12 cellular contexts compared by ENCODE assay signal in the genomic region with DNA sequence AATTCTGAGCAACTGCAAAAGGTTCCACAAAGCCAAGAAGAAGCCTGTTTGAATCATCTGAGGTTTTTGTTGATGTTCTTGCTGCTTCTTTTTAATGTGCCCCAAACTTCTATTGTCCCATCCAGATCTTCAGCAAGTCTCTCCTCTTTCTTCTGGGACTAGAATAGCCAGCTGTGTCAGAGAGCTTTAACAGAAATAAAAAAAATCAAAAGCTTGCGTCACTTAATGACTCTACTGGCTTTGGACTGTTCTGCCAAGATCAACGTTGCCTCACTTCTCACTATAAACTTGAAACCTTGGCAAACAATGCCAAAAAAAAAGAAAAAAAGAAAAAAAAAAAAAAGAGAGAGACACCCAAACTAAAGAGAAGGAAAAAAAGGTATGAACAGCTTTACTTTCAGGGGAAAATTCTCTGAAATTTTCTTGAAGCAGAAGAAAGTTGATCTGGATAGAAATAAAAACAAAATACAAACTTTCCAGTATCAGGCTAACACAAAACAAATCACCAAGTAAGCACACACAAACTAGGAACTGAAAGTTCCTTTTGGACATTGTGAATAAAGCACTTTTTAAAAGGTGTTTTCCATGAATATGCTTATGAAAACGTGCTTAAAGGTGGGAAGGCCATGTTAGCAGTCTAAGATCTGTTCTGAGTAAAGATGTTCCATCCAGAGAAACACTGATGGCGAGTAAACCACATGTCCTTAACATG. TPM values are rescaled to one million over a fixed set of nuclear protein-coding genes. Genes with fewer than 3 reads are reported as not detected.
DNase-seq lines count a peak whose midpoint lies in the region; ATAC-seq, FAIRE-seq and TF ChIP-seq lines count a peak whose summit lies in the region.
"Had no signal": no experiment of that assay in that cellular context is flagged by ENCODE, and none has a peak within 500 bp of the region (broad histone marks: within the 10 kb centered on the region; RNA-seq: fewer than 3 reads in every experiment).

No MANE protein-coding gene starts in this region.

- CTCF ChIA-PET in CD8-positive, alpha-beta memory T cell (lab: Charles Lee) = no interaction called here

- H3K4me3 ChIP-seq in dorsolateral prefrontal cortex (peak overlapping the region in 42 of 59 donors; percentile 1 to 52 (median 28)), mucosa of descending colon (no peak overlapping the region)
- no peak overlapping the region for H3K4me3 ChIP-seq in CD8-positive, alpha-beta memory T cell (ENCODE audit: low read length)

- POLR2A ChIA-PET in CD8-positive, alpha-beta memory T cell (lab: Charles Lee) = interaction anchor here (0.6 kb wide), 1 partner anchor 15 kb away, joined by 3 read pairs; a partner anchor contains a TSS

- H3K9me3 Mint-ChIP-seq in CD8-positive, alpha-beta memory T cell = no peaks in the 10 kb centered on the region
- H3K9me3 Mint-ChIP-seq: stimulated activated naive CD8-positive, alpha-beta T cell treated with anti-CD3 and anti-CD28 coated beads, Interleukin-15, Interleukin-2, amounts not matched to agents 100 ng/mL and 50 ng/mL, for 24 hours had no signal

- H3K4me1 Mint-ChIP-seq in CD8-positive, alpha-beta memory T cell = no peaks in the 10 kb centered on the region
- H3K4me1 Mint-ChIP-seq: B cell had no signal

- H3K4me3 Mint-ChIP-seq in CD8-positive, alpha-beta memory T cell = no peak overlapping the region
- H3K4me3 Mint-ChIP-seq: B cell; stimulated activated naive CD8-positive, alpha-beta T cell treated with anti-CD3 and anti-CD28 coated beads, Interleukin-15, Interleukin-2, amounts not matched to agents 100 ng/mL and 50 ng/mL, for 24 hours had no signal

- H3K27me3 Mint-ChIP-seq in CD8-positive, alpha-beta memory T cell = no peaks in the 10 kb centered on the region
- H3K27me3 Mint-ChIP-seq: B cell; stimulated activated naive CD8-positive, alpha-beta T cell treated with anti-CD3 and anti-CD28 coated beads, Interleukin-15, Interleukin-2, amounts not matched to agents 100 ng/mL and 50 ng/mL, for 24 hours had no signal

- peaks cover 0 to 8% (median 1%) of the 10 kb centered on the region in 3 donors for H3K36me3 Mint-ChIP-seq in CD8-positive, alpha-beta memory T cell

- ATAC-seq in mucosa of descending colon (peak; percentile 84), GM21360 (IDR thresholded peaks at IDR 0.05; ENCODE audit: unreplicated experiment) (no peak), HG02571 (IDR thresholded peaks at IDR 0.05; ENCODE audit: unreplicated experiment) (no peak)

- no peaks in the 10 kb centered on the region for H3K27me3 ChIP-seq in dorsolateral prefrontal cortex
- H3K27me3 ChIP-seq in CD8-positive, alpha-beta memory T cell (ENCODE audit: insufficient read depth, low read length, poor library complexity, severe bottlenecking) = no peaks in the 10 kb centered on the region

- H3K27ac ChIP-seq in dorsolateral prefrontal cortex = peak overlapping the region; percentile 6 to 99 (median 75)
- H3K27ac ChIP-seq in CD8-positive, alpha-beta memory T cell (ENCODE audit: low read depth, low read length) = no peak overlapping the region

- peak overlapping the region in 1 of 8 donors; percentile 30 for H3K27ac Mint-ChIP-seq in CD8-positive, alpha-beta memory T cell
- H3K27ac Mint-ChIP-seq: B cell; stimulated activated naive CD8-positive, alpha-beta T cell treated with anti-CD3 and anti-CD28 coated beads, Interleukin-15, Interleukin-2, amounts not matched to agents 100 ng/mL and 50 ng/mL, for 24 hours had no signal

- peak; percentile 6 for DNase-seq in SIG-M5 treated with dmso at 0.1 percent for 504 hours (lab: John Stamatoyannopoulos, UW; ENCODE audit: unreplicated experiment)
- DNase-seq in SIG-M5 (lab: John Stamatoyannopoulos, UW) = no peak
- no peak for DNase-seq in dorsolateral prefrontal cortex
- peak in 1 of 3 donors; percentile 65 for DNase-seq in mucosa of descending colon
- DNase-seq in CD8-positive, alpha-beta memory T cell = no peak
- no peak for DNase-seq in HTR-8/SVneo (ENCODE audit: insufficient read length, low spot score)
- DNase-seq: activated CD4-positive, alpha-beta T cell treated with anti-CD3 and anti-CD28 coated beads for 48 hours; NCI-H2029 had no signal

- intact Hi-C loops in dorsolateral prefrontal cortex (cut with DNase I) = no loop called here
- intact Hi-C loops in mucosa of descending colon (cut with DNase I, micrococcal nuclease) = no loop called here

- FAIRE-seq in HTR-8/SVneo (lab: Jason Lieb, UNC) = no peak

- no peaks in the 10 kb centered on the region for H3K9me3 ChIP-seq in mucosa of descending colon
- H3K9me3 ChIP-seq in CD8-positive, alpha-beta memory T cell (ENCODE audit: low read length) = no peaks in the 10 kb centered on the region

- H3K4me1 ChIP-seq in mucosa of descending colon (ENCODE audit: low read depth) = peaks cover 22% of the 10 kb centered on the region
- no peaks in the 10 kb centered on the region for H3K4me1 ChIP-seq in CD8-positive, alpha-beta memory T cell (ENCODE audit: insufficient read depth, low read length)

- no peak for TF ChIP-seq CTCF in dorsolateral prefrontal cortex (IDR thresholded peaks at IDR 0.05 in 54 of 56, conservative IDR thresholded peaks at IDR 0.05 in 2 of 56; ENCODE audit: low read depth in 1 of 56, partially characterized antibody in 56 of 56)
- no peak for TF ChIP-seq CTCF in mucosa of descending colon (IDR thresholded peaks at IDR 0.05)

- H3K36me3 ChIP-seq in mucosa of descending colon (ENCODE audit: low read depth) = no peaks in the 10 kb centered on the region
- H3K36me3 ChIP-seq in CD8-positive, alpha-beta memory T cell (ENCODE audit: insufficient read depth, low read length) = no peaks in the 10 kb centered on the region

RNA-seq across cellular contexts. Expression of a gene that starts 14.8 kb away (rescaled TPM):
- total RNA-seq in dorsolateral prefrontal cortex (100 to 1,000 TPM in 119 of 120 experiments, 10 to 100 TPM in 1; 91.9 to 623 (median 231) TPM), mucosa of descending colon (100 to 1,000 TPM in 2 of 3 donors, 10 to 100 TPM in 1; 97.0 to 149 (median 109) TPM)
- 10 to 100 TPM; 10.5 to 11.9 TPM for total RNA-seq in CD8-positive, alpha-beta memory T cell
- polyA plus RNA-seq in CD8-positive, alpha-beta memory T cell = 1.5 TPM

Comparison
In these comparisons a context has a peak if more than half of its experiments do, and no peak if none do; other contexts are left out.
1. H3K4me3 ChIP-seq: peak in dorsolateral prefrontal cortex (42 of 59); none in mucosa of descending colon (single experiment) and CD8-positive, alpha-beta memory T cell (single experiment).
2. RNA of a gene that starts 14.8 kb away (total RNA-seq): 91.9 to 623 TPM in dorsolateral prefrontal cortex and 97.0 to 149 TPM in mucosa of descending colon; 10.5 to 11.9 TPM in CD8-positive, alpha-beta memory T cell; every median in the first group is over 4 times any median in the second.